Comparison of ENCODE assay signal across 15 cellular contexts in genomic region chr1:10678395-10678794, GRCh38.
"Had no signal": no experiment of that assay in that cellular context is flagged by ENCODE, and none has a peak within 500 bp of the region (broad histone marks: within the 10 kb centered on the region; RNA-seq: fewer than 3 reads in every experiment).

No MANE protein-coding gene starts in this region.

- H3K36me3 Mint-ChIP-seq: immature natural killer cell had no signal

- H3K27me3 ChIP-seq: ovary, spleen, upper lobe of right lung had no signal

- H3K27ac Mint-ChIP-seq: activated CD4-positive, alpha-beta T cell treated with anti-CD3 and anti-CD28 coated beads for 36 hours; activated CD8-positive, alpha-beta T cell treated with anti-CD3 and anti-CD28 coated beads for 36 hours; activated T-cell treated with anti-CD3 and anti-CD28 coated beads, Interleukin-2, amount 50 U/mL, for 72 hours; stimulated activated memory B cell treated with anti-CD40 and anti-IgM and Interleukin-4, amounts not matched to agents 10 μg/mL and 1 μg/mL and 100 μg/mL, for 72 hours had no signal

- H3K4me3 ChIP-seq: coronary artery, ovary, spleen, upper lobe of right lung had no signal

- H3K9me3 Mint-ChIP-seq: activated CD8-positive, alpha-beta T cell treated with anti-CD3 and anti-CD28 coated beads for 36 hours; activated T-cell treated with anti-CD3 and anti-CD28 coated beads, Interleukin-2, amount 50 U/mL, for 72 hours; stimulated activated memory B cell treated with anti-CD40 and anti-IgM and Interleukin-4, amounts not matched to agents 10 μg/mL and 1 μg/mL and 100 μg/mL, for 72 hours had no signal

- H3K27me3 Mint-ChIP-seq: activated CD4-positive, alpha-beta T cell treated with anti-CD3 and anti-CD28 coated beads for 36 hours; activated CD8-positive, alpha-beta T cell treated with anti-CD3 and anti-CD28 coated beads for 36 hours; stimulated activated memory B cell treated with anti-CD40 and anti-IgM and Interleukin-4, amounts not matched to agents 10 μg/mL and 1 μg/mL and 100 μg/mL, for 72 hours had no signal

- H3K36me3 ChIP-seq: ovary, upper lobe of right lung had no signal

- H3K4me1 Mint-ChIP-seq: activated CD4-positive, alpha-beta T cell treated with anti-CD3 and anti-CD28 coated beads for 36 hours had no signal

- H3K9me3 ChIP-seq: ovary, spleen, upper lobe of right lung had no signal

- ATAC-seq: activated CD4-positive, alpha-beta T cell treated with anti-CD3 and anti-CD28 coated beads for 36 hours; activated CD8-positive, alpha-beta T cell treated with anti-CD3 and anti-CD28 coated beads for 36 hours; activated T-cell treated with anti-CD3 and anti-CD28 coated beads, Interleukin-2, amount 50 U/mL, for 72 hours; stimulated activated memory B cell treated with anti-CD40 and anti-IgM and Interleukin-4, amounts not matched to agents 10 μg/mL and 1 μg/mL and 100 μg/mL, for 72 hours; upper lobe of right lung had no signal

- H3K27ac ChIP-seq: coronary artery, ovary, spleen had no signal

- H3K4me3 Mint-ChIP-seq: activated CD4-positive, alpha-beta T cell treated with anti-CD3 and anti-CD28 coated beads for 36 hours; activated CD8-positive, alpha-beta T cell treated with anti-CD3 and anti-CD28 coated beads for 36 hours; activated T-cell treated with anti-CD3 and anti-CD28 coated beads, Interleukin-2, amount 50 U/mL, for 72 hours; immature natural killer cell; stimulated activated memory B cell treated with anti-CD40 and anti-IgM and Interleukin-4, amounts not matched to agents 10 μg/mL and 1 μg/mL and 100 μg/mL, for 72 hours had no signal

- DNase-seq: activated CD4-positive, alpha-beta T cell treated with anti-CD3 and anti-CD28 coated beads for 36 hours; activated CD8-positive, alpha-beta memory T cell treated with anti-CD3 and anti-CD28 coated beads, Interleukin-2, amount 50 U/mL, for 4 hours; activated CD8-positive, alpha-beta T cell treated with anti-CD3 and anti-CD28 coated beads for 36 hours; activated T-cell treated with anti-CD3 and anti-CD28 coated beads, Interleukin-2, amount 50 U/mL, for 72 hours; aorta; effector memory CD4-positive, alpha-beta T cell; immature natural killer cell; mesenchymal stem cell; ovary; spleen; stimulated activated CD4-positive, alpha-beta T cell treated with anti-CD3 and anti-CD28 coated beads, Interleukin-1b, Interleukin-23, amount 100 ng/mL, for 48 hours; T-helper 9 cell; upper lobe of right lung had no signal
